8 cellular contexts compared by ENCODE assay signal in genomic region chr16:50547340-50547865, GRCh38. TPM values are rescaled to one million over a fixed set of nuclear protein-coding genes. Genes with fewer than 3 reads are reported as not detected.
A peak's percentile ranks its signal among the peaks of the same experiment; 100 is the strongest.
DNase-seq lines count a peak whose midpoint lies in the region; TF ChIP-seq lines count a peak whose summit lies in the region.

No MANE protein-coding gene starts in this region.

- peak overlapping the region; percentile 32 to 99 (median 92) for H3K27ac Mint-ChIP-seq in CD8-positive, alpha-beta memory T cell
- H3K27ac Mint-ChIP-seq in neural crest cell (ENCODE audit: unreplicated experiment) = no peak overlapping the region

- H3K4me3 ChIP-seq in CD8-positive, alpha-beta memory T cell (ENCODE audit: low read length) = peak overlapping the region; percentile 55
- H3K4me3 ChIP-seq in esophagus (ENCODE audit: low read depth in 1 of 2, low read length in 2 of 2) = peak overlapping the region; percentile 61 to 64
- H3K4me3 ChIP-seq in suprapubic skin = peak overlapping the region; percentile 73

- H3K4me1 Mint-ChIP-seq in CD8-positive, alpha-beta memory T cell = peaks cover 9 to 35% (median 26%) of the 10 kb centered on the region in 3 donors
- H3K4me1 Mint-ChIP-seq in neural crest cell = peaks cover 52% of the 10 kb centered on the region

- H3K4me1 ChIP-seq in CD8-positive, alpha-beta memory T cell (ENCODE audit: insufficient read depth, low read length) = peaks cover 24% of the 10 kb centered on the region
- peaks cover 0 to 5% of the 10 kb centered on the region in 2 donors for H3K4me1 ChIP-seq in esophagus (ENCODE audit: control insufficient read depth in 2 of 2, insufficient read depth in 2 of 2, low read length in 1 of 2)
- peaks cover 14% of the 10 kb centered on the region for H3K4me1 ChIP-seq in suprapubic skin

- WGBS in esophagus, 2 donors = 2% methylated on average over 29 to 34 of the region's 34 CpGs
- WGBS in suprapubic skin = 5% methylated on average over 16 of the region's 34 CpGs

- TF ChIP-seq POLR2A in suprapubic skin (IDR thresholded peaks at IDR 0.05) = no peak

- peaks cover 2 to 8% (median 5%) of the 10 kb centered on the region in 5 donors for H3K9me3 Mint-ChIP-seq in CD8-positive, alpha-beta memory T cell
- H3K9me3 Mint-ChIP-seq in neural crest cell = no peaks in the 10 kb centered on the region

- H3K36me3 Mint-ChIP-seq in CD8-positive, alpha-beta memory T cell = peaks cover 0 to 3% (median 3%) of the 10 kb centered on the region in 3 donors
- no peaks in the 10 kb centered on the region for H3K36me3 Mint-ChIP-seq in neural crest cell (ENCODE audit: low read depth)

- POLR2A ChIA-PET in CD8-positive, alpha-beta memory T cell (lab: Charles Lee) = interaction anchor here (1.0 kb wide), 1 partner anchor 119 kb away, joined by 4 read pairs; no protein-coding TSS in a partner anchor

- peak overlapping the region; percentile 76 to 96 (median 88) for H3K4me3 Mint-ChIP-seq in CD8-positive, alpha-beta memory T cell
- H3K4me3 Mint-ChIP-seq in neural crest cell = peak overlapping the region; percentile 93

- no peak overlapping the region for H3K27ac ChIP-seq in CD8-positive, alpha-beta memory T cell (ENCODE audit: low read depth, low read length)
- H3K27ac ChIP-seq in esophagus (ENCODE audit: low read depth in 2 of 2, low read length in 1 of 2) (no peak overlapping the region), suprapubic skin (no peak overlapping the region)

- no peak for TF ChIP-seq EP300 in suprapubic skin (IDR thresholded peaks at IDR 0.05)

- H3K36me3 ChIP-seq in CD8-positive, alpha-beta memory T cell (ENCODE audit: insufficient read depth, low read length) = no peaks in the 10 kb centered on the region
- no peaks in the 10 kb centered on the region for H3K36me3 ChIP-seq in esophagus (ENCODE audit: control insufficient read depth in 2 of 2, insufficient read depth in 2 of 2, low read length in 1 of 2)
- H3K36me3 ChIP-seq in suprapubic skin = no peaks in the 10 kb centered on the region

- no peaks in the 10 kb centered on the region for H3K27me3 ChIP-seq in CD8-positive, alpha-beta memory T cell (ENCODE audit: insufficient read depth, low read length, poor library complexity, severe bottlenecking)
- no peaks in the 10 kb centered on the region for H3K27me3 ChIP-seq in esophagus (ENCODE audit: control insufficient read depth in 1 of 2, insufficient read depth in 2 of 2, low read length in 2 of 2)
- peaks cover 4% of the 10 kb centered on the region for H3K27me3 ChIP-seq in suprapubic skin

- TF ChIP-seq CTCF in neural crest cell (conservative IDR thresholded peaks at IDR 0.05) (peak; percentile 51), suprapubic skin (IDR thresholded peaks at IDR 0.05) (no peak)

- no peaks in the 10 kb centered on the region for H3K9me3 ChIP-seq in CD8-positive, alpha-beta memory T cell (ENCODE audit: low read length)
- H3K9me3 ChIP-seq in esophagus (ENCODE audit: control insufficient read depth in 2 of 2, insufficient read depth in 1 of 2, low read depth in 1 of 2, low read length in 1 of 2) (no peaks in the 10 kb centered on the region), suprapubic skin (no peaks in the 10 kb centered on the region)

- H3K27me3 Mint-ChIP-seq in CD8-positive, alpha-beta memory T cell = peaks cover 4 to 9% of the 10 kb centered on the region in 2 donors
- H3K27me3 Mint-ChIP-seq in neural crest cell (ENCODE audit: low read depth) = peaks cover 20% of the 10 kb centered on the region

- peak; percentile 78 to 93 (median 92) for DNase-seq in CD8-positive, alpha-beta memory T cell
- DNase-seq in H4 (ENCODE audit: low spot score) (peak; percentile 30), NCI-H82 (lab: John Stamatoyannopoulos, UW) (peak; percentile 62), neural crest cell (ENCODE audit: low read depth, low spot score) (peak; percentile 45), suprapubic skin (ENCODE audit: low spot score in 2 of 2) (peak in 1 of 2 donors; percentile 71), DMS153 (lab: John Stamatoyannopoulos, UW) (no peak)
- DNase-seq in activated CD8-positive, alpha-beta memory T cell treated with anti-CD3 and anti-CD28 coated beads, Interleukin-2, amount 50 U/mL, for 4 hours = peak; percentile 75

- CTCF ChIA-PET in CD8-positive, alpha-beta memory T cell (lab: Charles Lee) = interaction anchor here (1.0 to 1.3 kb wide), 2 partner anchors 118 to 134 kb away, joined by 3 to 4 read pairs; partner anchors contain the start of gene SNX20

RNA-seq across cellular contexts. Expression of gene NKD1, which starts 0.8 kb away (rescaled TPM):
- total RNA-seq in CD8-positive, alpha-beta memory T cell = 1 to 10 TPM; 1.2 to 1.5 TPM
- polyA plus RNA-seq in CD8-positive, alpha-beta memory T cell = 0.45 TPM
- total RNA-seq in H4 (2014; rRNA removed; shearing (Covaris generic)) = 0.16 and 0.21 TPM in 2 replicates
- polyA plus RNA-seq in esophagus = 1 to 10 TPM; 1.1 to 2.0 TPM
- 49.8 and 54.7 TPM in 2 replicates for total RNA-seq in neural crest cell
- 1 to 10 TPM; 1.8 to 9.1 (median 2.6) TPM for total RNA-seq in suprapubic skin
